8 cellular contexts compared by ENCODE assay signal in genomic region chr15:29570931-29571727, GRCh38.
DNase-seq lines count a peak whose midpoint lies in the region; ATAC-seq and TF ChIP-seq lines count a peak whose summit lies in the region.

No MANE protein-coding gene starts in this region.

- no peak for ATAC-seq in naive thymus-derived CD8-positive, alpha-beta T cell
- no peak for ATAC-seq in GM21723 (IDR thresholded peaks at IDR 0.05; ENCODE audit: unreplicated experiment)

- DNase-seq in NCI-H1105 treated with DMSO at 0.1 percent for 48 hours (lab: John Stamatoyannopoulos, UW): peak; percentile 27
- no peak for DNase-seq in NCI-H1105 (lab: John Stamatoyannopoulos, UW)
- DNase-seq in NCI-H510A treated with DMSO at 0.1 percent for 48 hours (lab: John Stamatoyannopoulos, UW): peak; percentile 4
- peak; percentile 62 for DNase-seq in endothelial cell (ENCODE audit: low spot score)
- no peak for DNase-seq in naive thymus-derived CD8-positive, alpha-beta T cell
- DNase-seq in COLO829 (ENCODE audit: low spot score): no peak
- no peak for DNase-seq in NCI-H2029 (lab: John Stamatoyannopoulos, UW)

- peaks cover 11% of the 10 kb centered on the region for H3K27me3 Mint-ChIP-seq in endothelial cell (ENCODE audit: unreplicated experiment)
- H3K27me3 Mint-ChIP-seq in naive thymus-derived CD8-positive, alpha-beta T cell: peaks cover 42 to 84% (median 65%) of the 10 kb centered on the region in 5 donors

- H3K36me3 Mint-ChIP-seq in endothelial cell (ENCODE audit: low read depth, unreplicated experiment): peaks cover 9% of the 10 kb centered on the region
- H3K36me3 Mint-ChIP-seq in naive thymus-derived CD8-positive, alpha-beta T cell: peaks cover 0 to 4% (median 3%) of the 10 kb centered on the region in 3 donors

- H3K9me3 Mint-ChIP-seq in endothelial cell (ENCODE audit: unreplicated experiment): no peaks in the 10 kb centered on the region
- peaks cover 0 to 15% (median 4%) of the 10 kb centered on the region in 9 donors for H3K9me3 Mint-ChIP-seq in naive thymus-derived CD8-positive, alpha-beta T cell

- POLR2A ChIA-PET in naive thymus-derived CD8-positive, alpha-beta T cell (lab: Charles Lee): no interaction called here

- TF ChIP-seq CTCF in endothelial cell (IDR thresholded peaks at IDR 0.05; ENCODE audit: unreplicated experiment): no peak

- H3K27ac Mint-ChIP-seq in endothelial cell (ENCODE audit: unreplicated experiment): no peak overlapping the region
- no peak overlapping the region for H3K27ac Mint-ChIP-seq in naive thymus-derived CD8-positive, alpha-beta T cell

- H3K4me1 Mint-ChIP-seq in endothelial cell (ENCODE audit: unreplicated experiment): peaks cover 20% of the 10 kb centered on the region
- peaks cover 5 to 13% (median 7%) of the 10 kb centered on the region in 4 donors for H3K4me1 Mint-ChIP-seq in naive thymus-derived CD8-positive, alpha-beta T cell

- peak overlapping the region; percentile 85 for H3K4me3 Mint-ChIP-seq in endothelial cell (ENCODE audit: unreplicated experiment)
- H3K4me3 Mint-ChIP-seq in naive thymus-derived CD8-positive, alpha-beta T cell: peak overlapping the region in 9 of 10 donors; percentile 16 to 56 (median 49)

Comparison
In these comparisons a context has a peak if more than half of its experiments do, and no peak if none do; other contexts are left out.
1. DNase-seq: peak in NCI-H1105 treated with DMSO at 0.1 percent for 48 hours (single experiment), NCI-H510A treated with DMSO at 0.1 percent for 48 hours (single experiment) and endothelial cell (single experiment); none in NCI-H1105 (single experiment), naive thymus-derived CD8-positive, alpha-beta T cell (0 of 10), COLO829 (single experiment) and NCI-H2029 (single experiment).